18 cellular contexts compared by ENCODE assay signal in genomic region chr4:159160242-159160641, GRCh38.
"Had no signal": no experiment of that assay in that cellular context is flagged by ENCODE, and none has a peak within 500 bp of the region (broad histone marks: within the 10 kb centered on the region; RNA-seq: fewer than 3 reads in every experiment).

No MANE protein-coding gene starts in this region.

- DNase-seq: activated CD4-positive, alpha-beta T cell treated with anti-CD3 and anti-CD28 coated beads for 48 hours; activated CD8-positive, alpha-beta T cell treated with anti-CD3 and anti-CD28 coated beads for 36 hours; activated effector memory CD4-positive, alpha-beta T cell treated with Interleukin-2 at 50 U/mL for 16 hours; activated naive CD4-positive, alpha-beta T cell treated with anti-CD3 and anti-CD28 coated beads, Interleukin-2, amount 50 U/mL, for 16 hours; activated T-cell treated with anti-CD3 and anti-CD28 coated beads, Interleukin-2, amount 50 U/mL, for 4 hours; hippocampal formation; mesenchymal stem cell; natural killer cell; nucleus accumbens; stimulated activated CD4-positive, alpha-beta T cell treated with anti-CD3 and anti-CD28 coated beads, Interleukin-4, amount 100 ng/mL, for 4 hours; stimulated activated CD8-positive, alpha-beta memory T cell treated with anti-CD3 and anti-CD28 coated beads, Interleukin-4, amount 100 ng/mL, for 48 hours; stimulated activated naive CD8-positive, alpha-beta T cell treated with anti-CD3 and anti-CD28 coated beads, Interleukin-15, Interleukin-2, amounts not matched to agents 100 U/mL and 50 U/mL, for 24 hours had no signal

- H3K4me3 ChIP-seq: cardiac muscle cell, esophagus muscularis mucosa, gastroesophageal sphincter, right atrium auricular region, skin epidermis had no signal

- ATAC-seq: activated CD8-positive, alpha-beta T cell treated with anti-CD3 and anti-CD28 coated beads for 36 hours; activated T-cell treated with anti-CD3 and anti-CD28 coated beads, Interleukin-2, amount 50 U/mL, for 4 hours; gastroesophageal sphincter; natural killer cell; stimulated activated naive CD8-positive, alpha-beta T cell treated with anti-CD3 and anti-CD28 coated beads, Interleukin-15, Interleukin-2, amounts not matched to agents 100 U/mL and 50 U/mL, for 24 hours; WTC11 had no signal

- H3K27ac ChIP-seq: cardiac muscle cell, esophagus muscularis mucosa, gastroesophageal sphincter, right atrium auricular region, skin epidermis had no signal

- H3K27me3 ChIP-seq: cardiac muscle cell, esophagus muscularis mucosa, gastroesophageal sphincter, right atrium auricular region had no signal

- H3K9me3 ChIP-seq: esophagus muscularis mucosa, gastroesophageal sphincter, right atrium auricular region had no signal

- H3K36me3 ChIP-seq: cardiac muscle cell, esophagus muscularis mucosa, gastroesophageal sphincter, right atrium auricular region had no signal
